In the genomic region with DNA sequence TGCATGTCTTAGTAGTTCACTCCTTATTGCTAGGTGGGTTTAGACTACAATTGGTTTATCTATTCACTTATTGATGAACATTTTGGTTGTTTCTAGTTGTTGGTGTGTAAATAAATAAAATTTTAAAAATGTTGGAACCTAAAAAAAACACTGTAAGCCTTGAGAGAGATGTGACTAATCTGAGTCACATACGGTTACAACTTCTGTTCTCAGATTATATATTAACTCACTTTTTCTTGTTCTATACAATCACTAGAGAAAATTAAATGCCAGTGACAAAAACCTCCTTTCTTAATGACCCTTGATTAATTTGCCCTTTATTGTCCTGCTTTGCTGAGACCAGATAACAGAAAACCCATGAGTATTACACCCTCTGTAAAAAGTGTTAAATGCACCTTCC, we compare ENCODE assay signal across 1 cellular context.
TF ChIP-seq lines count a peak whose summit lies in the region.

No MANE protein-coding gene starts in this region.

TF ChIP-seq in K562, 482 proteins besides CTCF, POLR2A, EP300 and RAD21:
- TF ChIP-seq ARID2 (IDR thresholded peaks at IDR 0.05), result no peak
- TF ChIP-seq SIRT6 (IDR thresholded peaks at IDR 0.05; ENCODE audit: low read depth, low read length), result no peak
- TF ChIP-seq, protein P1, sequence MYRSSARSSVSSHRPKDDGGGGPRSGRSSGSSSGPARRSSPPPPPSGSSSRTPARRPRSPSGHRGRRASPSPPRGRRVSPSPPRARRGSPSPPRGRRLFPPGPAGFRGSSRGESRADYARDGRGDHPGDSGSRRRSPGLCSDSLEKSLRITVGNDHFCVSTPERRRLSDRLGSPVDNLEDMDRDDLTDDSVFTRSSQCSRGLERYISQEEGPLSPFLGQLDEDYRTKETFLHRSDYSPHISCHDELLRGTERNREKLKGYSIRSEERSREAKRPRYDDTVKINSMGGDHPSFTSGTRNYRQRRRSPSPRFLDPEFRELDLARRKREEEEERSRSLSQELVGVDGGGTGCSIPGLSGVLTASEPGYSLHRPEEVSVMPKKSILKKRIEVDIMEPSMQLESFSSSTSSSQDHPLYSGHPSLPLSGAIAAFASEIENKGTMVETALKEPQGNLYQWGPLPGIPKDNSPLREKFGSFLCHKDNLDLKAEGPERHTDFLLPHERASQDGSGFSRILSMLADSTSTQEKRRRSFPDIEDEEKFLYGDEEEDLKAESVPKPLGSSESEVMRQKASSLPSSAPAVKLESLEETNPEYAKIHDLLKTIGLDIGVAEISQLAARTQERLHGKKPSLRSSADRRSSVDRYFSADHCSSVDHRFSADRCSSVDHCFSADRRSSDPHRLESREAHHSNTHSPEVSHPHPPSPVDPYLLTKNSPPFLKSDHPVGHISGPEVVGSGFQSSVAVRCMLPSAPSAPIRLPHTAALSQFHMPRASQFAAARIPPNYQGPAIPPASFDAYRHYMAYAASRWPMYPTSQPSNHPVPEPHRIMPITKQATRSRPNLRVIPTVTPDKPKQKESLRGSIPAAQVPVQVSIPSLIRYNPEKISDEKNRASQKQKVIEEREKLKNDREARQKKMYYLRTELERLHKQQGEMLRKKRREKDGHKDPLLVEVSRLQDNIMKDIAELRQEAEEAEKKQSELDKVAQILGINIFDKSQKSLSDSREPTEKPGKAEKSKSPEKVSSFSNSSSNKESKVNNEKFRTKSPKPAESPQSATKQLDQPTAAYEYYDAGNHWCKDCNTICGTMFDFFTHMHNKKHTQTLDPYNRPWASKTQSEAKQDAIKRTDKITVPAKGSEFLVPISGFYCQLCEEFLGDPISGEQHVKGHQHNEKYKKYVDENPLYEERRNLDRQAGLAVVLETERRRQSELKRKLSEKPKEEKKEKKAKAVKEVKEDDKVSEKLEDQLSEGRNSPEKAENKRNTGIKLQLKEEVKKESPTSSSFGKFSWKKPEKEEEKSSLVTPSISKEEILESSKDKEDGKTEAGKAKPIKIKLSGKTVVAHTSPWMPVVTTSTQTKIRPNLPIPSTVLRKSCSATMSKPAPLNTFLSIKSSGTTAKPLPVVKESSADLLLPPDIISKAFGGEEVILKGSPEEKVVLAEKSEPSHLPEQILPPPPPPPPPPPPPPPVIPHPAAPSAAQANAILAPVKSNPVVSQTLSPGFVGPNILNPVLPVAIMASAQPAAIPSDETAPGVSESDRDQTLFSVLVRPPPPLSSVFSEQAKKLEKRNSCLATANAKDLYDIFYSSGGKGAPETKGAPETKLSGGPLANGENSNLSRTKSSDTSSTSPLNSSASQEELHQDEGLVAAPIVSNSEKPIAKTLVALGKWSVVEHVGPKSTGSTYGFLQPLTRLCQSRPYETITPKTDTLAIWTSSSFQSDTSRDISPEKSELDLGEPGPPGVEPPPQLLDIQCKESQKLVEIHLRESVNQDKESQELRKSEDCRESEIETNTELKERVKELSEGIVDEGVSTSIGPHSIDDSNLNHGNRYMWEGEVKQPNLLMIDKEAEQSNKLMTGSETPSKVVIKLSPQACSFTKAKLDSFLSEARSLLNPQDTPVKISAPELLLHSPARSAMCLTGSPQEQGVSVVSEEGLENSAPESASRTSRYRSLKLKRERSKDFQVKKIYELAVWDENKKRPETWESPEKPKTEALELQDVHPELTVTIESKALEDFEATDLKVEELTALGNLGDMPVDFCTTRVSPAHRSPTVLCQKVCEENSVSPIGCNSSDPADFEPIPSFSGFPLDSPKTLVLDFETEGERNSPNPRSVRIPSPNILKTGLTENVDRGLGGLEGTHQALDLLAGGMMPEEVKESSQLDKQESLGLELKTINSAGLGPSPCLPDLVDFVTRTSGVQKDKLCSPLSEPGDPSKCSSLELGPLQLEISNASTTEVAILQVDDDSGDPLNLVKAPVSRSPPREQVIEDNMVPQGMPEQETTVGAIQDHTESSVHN (IDR thresholded peaks at IDR 0.05; ENCODE audit: borderline replicate concordance in 1 of 2, low read depth in 1 of 2), result no peak
- no peak for TF ChIP-seq SRSF1 (IDR thresholded peaks at IDR 0.05; ENCODE audit: low read depth, low read length)
- no peak for TF ChIP-seq ARHGAP35 (IDR thresholded peaks at IDR 0.05; ENCODE audit: partially characterized antibody)
- TF ChIP-seq MTA3 (IDR thresholded peaks at IDR 0.05; ENCODE audit: borderline replicate concordance), result no peak
- TF ChIP-seq IFI16 (CRISPR knock-in tag; IDR thresholded peaks at IDR 0.05), result no peak
- no peak for TF ChIP-seq HDAC3 (IDR thresholded peaks at IDR 0.05; ENCODE audit: borderline replicate concordance, partially characterized antibody)
- TF ChIP-seq, protein P2, sequence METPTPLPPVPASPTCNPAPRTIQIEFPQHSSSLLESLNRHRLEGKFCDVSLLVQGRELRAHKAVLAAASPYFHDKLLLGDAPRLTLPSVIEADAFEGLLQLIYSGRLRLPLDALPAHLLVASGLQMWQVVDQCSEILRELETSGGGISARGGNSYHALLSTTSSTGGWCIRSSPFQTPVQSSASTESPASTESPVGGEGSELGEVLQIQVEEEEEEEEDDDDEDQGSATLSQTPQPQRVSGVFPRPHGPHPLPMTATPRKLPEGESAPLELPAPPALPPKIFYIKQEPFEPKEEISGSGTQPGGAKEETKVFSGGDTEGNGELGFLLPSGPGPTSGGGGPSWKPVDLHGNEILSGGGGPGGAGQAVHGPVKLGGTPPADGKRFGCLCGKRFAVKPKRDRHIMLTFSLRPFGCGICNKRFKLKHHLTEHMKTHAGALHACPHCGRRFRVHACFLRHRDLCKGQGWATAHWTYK (CRISPR knock-in tag; IDR thresholded peaks at IDR 0.05), result no peak
- TF ChIP-seq MECOM (CRISPR knock-in tag; IDR thresholded peaks at IDR 0.05), result no peak
- no peak for TF ChIP-seq BCOR (IDR thresholded peaks at IDR 0.05)
- no peak for TF ChIP-seq CHCHD3 (CRISPR knock-in tag; IDR thresholded peaks at IDR 0.05)
- no peak for TF ChIP-seq ASH1L (IDR thresholded peaks at IDR 0.05; ENCODE audit: borderline replicate concordance, low read depth, partially characterized antibody)
